ENCODE assay signal across 25 cellular contexts in genomic region chr1:220706921-220707559, GRCh38. TPM values are rescaled to one million over a fixed set of nuclear protein-coding genes. Genes with fewer than 3 reads are reported as not detected.
"Had no signal": no experiment of that assay in that cellular context is flagged by ENCODE, and none has a peak within 500 bp of the region (broad histone marks: within the 10 kb centered on the region; RNA-seq: fewer than 3 reads in every experiment).

No MANE protein-coding gene starts in this region.

- H3K4me1 Mint-ChIP-seq: activated naive CD8-positive, alpha-beta T cell treated with anti-CD3 and anti-CD28 coated beads for 36 hours had no signal

- H3K4me1 ChIP-seq: breast epithelium had no signal

- H3K4me3 Mint-ChIP-seq: activated CD8-positive, alpha-beta T cell treated with anti-CD3 and anti-CD28 coated beads for 36 hours; activated naive CD4-positive, alpha-beta T cell treated with anti-CD3 and anti-CD28 coated beads, Interleukin-2, amount 10 ng/mL, durations not matched to agents 7 days and 5 days; activated naive CD8-positive, alpha-beta T cell treated with anti-CD3 and anti-CD28 coated beads for 36 hours; activated T-cell treated with anti-CD3 and anti-CD28 coated beads, Interleukin-2, amount 50 U/mL, for 72 hours; T-helper 1 cell treated with Interleukin-12 subunit alpha and Interleukin-12 subunit beta and Interleukin-4 antibody, amounts not matched to agents 30 μg/mL and 1 μg/mL, for 36 hours had no signal

- DNase-seq: activated CD4-positive, alpha-beta T cell treated with anti-CD3 and anti-CD28 coated beads for 4 hours; activated CD8-positive, alpha-beta memory T cell treated with anti-CD3 and anti-CD28 coated beads, Interleukin-2, amount 50 U/mL, for 4 hours; activated CD8-positive, alpha-beta T cell treated with anti-CD3 and anti-CD28 coated beads for 36 hours; activated gamma-delta T cell treated with Interleukin-2 at 50 U/mL for 16 hours; activated naive CD4-positive, alpha-beta T cell treated with anti-CD3 and anti-CD28 coated beads, Interleukin-2, amount 10 ng/mL, durations not matched to agents 7 days and 5 days; activated naive CD8-positive, alpha-beta T cell treated with anti-CD3 and anti-CD28 coated beads for 36 hours; activated T-cell treated with anti-CD3 and anti-CD28 coated beads, Interleukin-2, amount 50 U/mL, for 72 hours; caudate nucleus; MG63; MV-4-11; NCI-H1092 treated with DMSO at 0.1 percent for 48 hours; NCI-H1436; NCI-H1694 treated with DMSO at 0.1 percent for 48 hours; NCI-H2029 treated with DMSO at 0.1 percent for 48 hours; NCI-H345; NCI-H510A; NCI-H526 treated with DMSO at 0.1 percent for 48 hours; NK-92 treated with Interleukin-12 subunit alpha and Interleukin-12 subunit beta, amount 100 ng/mL, for 24 hours; SHP77 treated with DMSO at 0.1 percent for 48 hours had no signal

- H3K27me3 ChIP-seq: breast epithelium, MG63 had no signal

- H3K4me3 ChIP-seq: breast epithelium, MG63 had no signal

- H3K4me2 ChIP-seq: KMS-11 had no signal

- ATAC-seq: activated CD4-positive, CD25-positive, alpha-beta regulatory T cell treated with anti-CD3 and anti-CD28 coated beads, Interleukin-2, amount 50 U/mL, for 24 hours; activated CD8-positive, alpha-beta T cell treated with anti-CD3 and anti-CD28 coated beads for 36 hours; activated T-cell treated with anti-CD3 and anti-CD28 coated beads, Interleukin-2, amount 50 U/mL, for 72 hours had no signal

- H3K27ac Mint-ChIP-seq: activated CD8-positive, alpha-beta T cell treated with anti-CD3 and anti-CD28 coated beads for 36 hours; activated naive CD4-positive, alpha-beta T cell treated with anti-CD3 and anti-CD28 coated beads, Interleukin-2, amount 10 ng/mL, durations not matched to agents 7 days and 5 days; activated naive CD8-positive, alpha-beta T cell treated with anti-CD3 and anti-CD28 coated beads for 36 hours; activated T-cell treated with anti-CD3 and anti-CD28 coated beads, Interleukin-2, amount 50 U/mL, for 72 hours; activated T-helper 2 cell treated with anti-CD3 and anti-CD28 coated beads, Interferon-gamma antibody, Interleukin-2, Interleukin-4, amounts not matched to agents 10 μg/mL and 5 μg/mL and 100 μg/mL, durations not matched to agents 14 hours and 24 hours and 36 hours; T-helper 1 cell treated with Interleukin-12 subunit alpha and Interleukin-12 subunit beta and Interleukin-4 antibody, amounts not matched to agents 30 μg/mL and 1 μg/mL, for 36 hours had no signal

- H3K36me3 Mint-ChIP-seq: activated naive CD4-positive, alpha-beta T cell treated with anti-CD3 and anti-CD28 coated beads, Interleukin-2, amount 10 ng/mL, durations not matched to agents 7 days and 5 days; activated naive CD8-positive, alpha-beta T cell treated with anti-CD3 and anti-CD28 coated beads for 36 hours had no signal

- H3K9me3 ChIP-seq: breast epithelium, MG63 had no signal

- H3K27ac ChIP-seq: KMS-11 had no signal

- FAIRE-seq: RCC 7860 had no signal

- H3K36me3 ChIP-seq: breast epithelium, MG63 had no signal

- H3K9me3 Mint-ChIP-seq: activated CD8-positive, alpha-beta T cell treated with anti-CD3 and anti-CD28 coated beads for 36 hours; activated naive CD4-positive, alpha-beta T cell treated with anti-CD3 and anti-CD28 coated beads, Interleukin-2, amount 10 ng/mL, durations not matched to agents 7 days and 5 days; activated naive CD8-positive, alpha-beta T cell treated with anti-CD3 and anti-CD28 coated beads for 36 hours; activated T-helper 2 cell treated with anti-CD3 and anti-CD28 coated beads, Interferon-gamma antibody, Interleukin-2, Interleukin-4, amounts not matched to agents 10 μg/mL and 5 μg/mL and 100 μg/mL, durations not matched to agents 14 hours and 24 hours and 36 hours; T-helper 1 cell treated with Interleukin-12 subunit alpha and Interleukin-12 subunit beta and Interleukin-4 antibody, amounts not matched to agents 30 μg/mL and 1 μg/mL, for 36 hours had no signal

RNA-seq across cellular contexts. Expression of gene MTARC2, which starts 41.1 kb away (rescaled TPM):
- total RNA-seq: activated CD8-positive, alpha-beta T cell treated with anti-CD3 and anti-CD28 coated beads for 36 hours; activated naive CD8-positive, alpha-beta T cell treated with anti-CD3 and anti-CD28 coated beads for 36 hours; activated T-cell treated with anti-CD3 and anti-CD28 coated beads, Interleukin-2, amount 50 U/mL, for 72 hours; activated T-helper 2 cell treated with anti-CD3 and anti-CD28 coated beads, Interferon-gamma antibody, Interleukin-2, Interleukin-4, amounts not matched to agents 10 μg/mL and 5 μg/mL and 100 μg/mL, durations not matched to agents 14 hours and 24 hours and 36 hours had no signal
